In genomic region chr2:58113563-58113962, GRCh38 we compare ENCODE assay signal across 8 cellular contexts.
DNase-seq lines count a peak whose midpoint lies in the region; ATAC-seq and TF ChIP-seq lines count a peak whose summit lies in the region.
"Not testable (repeated sequence)": the region's sequence is repeated elsewhere in the genome, so short reads cannot be mapped to it uniquely, and the experiment has no call there.

No MANE protein-coding gene starts in this region.

- TF ChIP-seq POLR2A in esophagus squamous epithelium (IDR thresholded peaks at IDR 0.05), result not testable (repeated sequence)

- TF ChIP-seq CTCF in GM23338 (conservative IDR thresholded peaks at IDR 0.05; ENCODE audit: low read depth in 2 of 2); PC-3 (conservative IDR thresholded peaks at IDR 0.05; ENCODE audit: low read depth, low read length); esophagus squamous epithelium (IDR thresholded peaks at IDR 0.05); mucosa of descending colon (IDR thresholded peaks at IDR 0.05); type B pancreatic cell (conservative IDR thresholded peaks at IDR 0.05): not testable (repeated sequence)

- not testable (repeated sequence) for H3K36me3 ChIP-seq in GM23338 (ENCODE audit: insufficient read depth); esophagus squamous epithelium; mucosa of descending colon (ENCODE audit: low read depth)
- peaks cover 13% of the 10 kb centered on the region for H3K36me3 ChIP-seq in PC-3 (ENCODE audit: low read depth, low read length)

- CTCF ChIA-PET in PC-3 (lab: Charles Lee); activated CD8-positive, alpha-beta T cell treated with anti-CD3 and anti-CD28 coated beads, Interleukin-2, amount 10 ng/mL, durations not matched to agents 7 days and 5 days (lab: Charles Lee): not testable (repeated sequence)

- not testable (repeated sequence) for H3K4me2 ChIP-seq in GM23338
- peak overlapping the region; percentile 56; the same call in 1 of the 2 replicates for H3K4me2 ChIP-seq in PC-3 (ENCODE audit: low read length)

- ATAC-seq in GM23338; PC-3; activated CD8-positive, alpha-beta T cell treated with anti-CD3 and anti-CD28 coated beads, Interleukin-2, amount 10 ng/mL, durations not matched to agents 7 days and 5 days: not testable (repeated sequence)
- ATAC-seq in mucosa of descending colon, result peak; percentile 28

- intact Hi-C loops in PC-3 (cut with micrococcal nuclease); mucosa of descending colon (cut with DNase I, micrococcal nuclease): not testable (repeated sequence)
- intact Hi-C loops in dendritic cell treated with granulocyte-macrophage colony-stimulating factor and Interleukin-4, amounts not matched to agents 40 ng/mL and 50 ng/mL, for 4 days (cut with micrococcal nuclease), result loop anchor here (5.0 kb wide), 1 partner anchor 206 kb away; no protein-coding TSS in a partner anchor
- intact Hi-C loops in esophagus squamous epithelium (cut with DNase I), result loop anchor here (10.0 kb wide), 1 partner anchor 69 kb away; the partner anchor contains the start of gene VRK2

- H3K27ac ChIP-seq in GM23338 (ENCODE audit: low read depth), result not testable (repeated sequence)
- H3K27ac ChIP-seq in PC-3 (ENCODE audit: low read length) (peak overlapping the region; percentile 99), esophagus squamous epithelium (peak overlapping the region; percentile 76 to 83 (median 80))

- H3K27ac Mint-ChIP-seq in GM23338 (peak overlapping the region; percentile 31), type B pancreatic cell (peak overlapping the region; percentile 90)
- H3K27ac Mint-ChIP-seq in activated CD8-positive, alpha-beta T cell treated with anti-CD3 and anti-CD28 coated beads, Interleukin-2, amount 10 ng/mL, durations not matched to agents 7 days and 5 days, result peak overlapping the region; percentile 28
- H3K27ac Mint-ChIP-seq in dendritic cell treated with granulocyte-macrophage colony-stimulating factor and Interleukin-4, amounts not matched to agents 40 ng/mL and 50 ng/mL, for 4 days, result peak overlapping the region; percentile 81

- peak overlapping the region; percentile 82 for H3K9ac ChIP-seq in PC-3 (ENCODE audit: low read length)

- not testable (repeated sequence) for H3K79me2 ChIP-seq in GM23338 (replicated peaks; ENCODE audit: insufficient read depth)
- peaks cover 59% of the 10 kb centered on the region for H3K79me2 ChIP-seq in PC-3 (ENCODE audit: low read length)

- not testable (repeated sequence) for H3K27me3 ChIP-seq in GM23338 (ENCODE audit: insufficient read depth); PC-3 (ENCODE audit: low read length); esophagus squamous epithelium

- H3K9me2 ChIP-seq in GM23338 (ENCODE audit: insufficient read depth); PC-3 (replicated peaks; ENCODE audit: low read length): not testable (repeated sequence)

- POLR2A ChIA-PET in PC-3 (lab: Charles Lee; ENCODE audit: unreplicated experiment); activated CD8-positive, alpha-beta T cell treated with anti-CD3 and anti-CD28 coated beads, Interleukin-2, amount 10 ng/mL, durations not matched to agents 7 days and 5 days (lab: Charles Lee): not testable (repeated sequence)

- H4K20me1 ChIP-seq in GM23338 (replicated peaks; ENCODE audit: insufficient read depth); PC-3 (ENCODE audit: low read length): not testable (repeated sequence)

- not testable (repeated sequence) for H3K4me1 ChIP-seq in GM23338 (ENCODE audit: insufficient read depth); mucosa of descending colon (ENCODE audit: low read depth)
- H3K4me1 ChIP-seq in PC-3 (ENCODE audit: insufficient read depth, low read length) (peaks cover 43% of the 10 kb centered on the region), esophagus squamous epithelium (peaks cover 0 to 28% (median 9%) of the 10 kb centered on the region in 3 donors)

- peaks cover 20% of the 10 kb centered on the region for H3K9me3 Mint-ChIP-seq in GM23338
- H3K9me3 Mint-ChIP-seq in activated CD8-positive, alpha-beta T cell treated with anti-CD3 and anti-CD28 coated beads, Interleukin-2, amount 10 ng/mL, durations not matched to agents 7 days and 5 days (ENCODE audit: insufficient read depth); dendritic cell treated with granulocyte-macrophage colony-stimulating factor and Interleukin-4, amounts not matched to agents 40 ng/mL and 50 ng/mL, for 4 days; type B pancreatic cell: not testable (repeated sequence)

- not testable (repeated sequence) for H3K4me1 Mint-ChIP-seq in GM23338; activated CD8-positive, alpha-beta T cell treated with anti-CD3 and anti-CD28 coated beads, Interleukin-2, amount 10 ng/mL, durations not matched to agents 7 days and 5 days (ENCODE audit: low read depth); type B pancreatic cell (ENCODE audit: unreplicated experiment)
- peaks cover 45% of the 10 kb centered on the region for H3K4me1 Mint-ChIP-seq in dendritic cell treated with granulocyte-macrophage colony-stimulating factor and Interleukin-4, amounts not matched to agents 40 ng/mL and 50 ng/mL, for 4 days (ENCODE audit: low read depth)

- WGBS in esophagus squamous epithelium, 2 donors, result 52 to 86% methylated on average over 9 of the region's 9 CpGs

- H3K4me3 Mint-ChIP-seq in GM23338; activated CD8-positive, alpha-beta T cell treated with anti-CD3 and anti-CD28 coated beads, Interleukin-2, amount 10 ng/mL, durations not matched to agents 7 days and 5 days; dendritic cell treated with granulocyte-macrophage colony-stimulating factor and Interleukin-4, amounts not matched to agents 40 ng/mL and 50 ng/mL, for 4 days: not testable (repeated sequence)
- H3K4me3 Mint-ChIP-seq in type B pancreatic cell, result peak overlapping the region; percentile 22

- H3K4me3 ChIP-seq in GM23338, esophagus squamous epithelium, mucosa of descending colon: not testable (repeated sequence)
- H3K4me3 ChIP-seq in PC-3 (ENCODE audit: low read length), result peak overlapping the region; percentile 22; the same call in 1 of the 2 replicates

- not testable (repeated sequence) for BruUV-seq in PC-3 (replicated peaks; lab: Mats Ljungman, UMichigan)

- not testable (repeated sequence) for H3K9me3 ChIP-seq in PC-3 (ENCODE audit: low read length); esophagus squamous epithelium; mucosa of descending colon

- H3K27me3 Mint-ChIP-seq in GM23338 (ENCODE audit: insufficient read depth, low read depth, poor library complexity); activated CD8-positive, alpha-beta T cell treated with anti-CD3 and anti-CD28 coated beads, Interleukin-2, amount 10 ng/mL, durations not matched to agents 7 days and 5 days (ENCODE audit: low read depth); dendritic cell treated with granulocyte-macrophage colony-stimulating factor and Interleukin-4, amounts not matched to agents 40 ng/mL and 50 ng/mL, for 4 days; type B pancreatic cell: not testable (repeated sequence)

- not testable (repeated sequence) for H2AFZ ChIP-seq in GM23338; PC-3 (ENCODE audit: low read length)

- not testable (repeated sequence) for H3F3A ChIP-seq in GM23338 (replicated peaks; ENCODE audit: low read depth); PC-3 (ENCODE audit: low read length, unreplicated experiment)

- peaks cover 32% of the 10 kb centered on the region for H3K36me3 Mint-ChIP-seq in GM23338 (ENCODE audit: low read depth)
- peaks cover 10% of the 10 kb centered on the region for H3K36me3 Mint-ChIP-seq in activated CD8-positive, alpha-beta T cell treated with anti-CD3 and anti-CD28 coated beads, Interleukin-2, amount 10 ng/mL, durations not matched to agents 7 days and 5 days (ENCODE audit: low read depth)
- H3K36me3 Mint-ChIP-seq in dendritic cell treated with granulocyte-macrophage colony-stimulating factor and Interleukin-4, amounts not matched to agents 40 ng/mL and 50 ng/mL, for 4 days (ENCODE audit: low read depth), result peaks cover 47% of the 10 kb centered on the region
- peaks cover 28% of the 10 kb centered on the region for H3K36me3 Mint-ChIP-seq in type B pancreatic cell

- DNase-seq in A172 (ENCODE audit: low spot score) (peak; percentile 51), GM23338 (ENCODE audit: low spot score) (peak; percentile 23), PC-3 (peak; percentile 73)
- DNase-seq in activated CD8-positive, alpha-beta T cell treated with anti-CD3 and anti-CD28 coated beads, Interleukin-2, amount 10 ng/mL, durations not matched to agents 7 days and 5 days; esophagus squamous epithelium (lab: John Stamatoyannopoulos, UW); mucosa of descending colon; type B pancreatic cell (ENCODE audit: extremely low spot score, unreplicated experiment): not testable (repeated sequence)

Comparison
In these comparisons a context has a peak if more than half of its experiments do, and no peak if none do; other contexts are left out.
1. H3K27ac Mint-ChIP-seq: peak in every context shown above with its lines; median percentile 90 in type B pancreatic cell; 81 in dendritic cell treated with granulocyte-macrophage colony-stimulating factor and Interleukin-4, amounts not matched to agents 40 ng/mL and 50 ng/mL, for 4 days; 31 in GM23338; 28 in activated CD8-positive, alpha-beta T cell treated with anti-CD3 and anti-CD28 coated beads, Interleukin-2, amount 10 ng/mL, durations not matched to agents 7 days and 5 days.